Comparison of ENCODE assay signal across 1 cellular context in genomic region chr7:128055668-128056067, GRCh38.
TF ChIP-seq lines count a peak whose summit lies in the region.

No MANE protein-coding gene starts in this region.

TF ChIP-seq in GM23338, 12 proteins besides CTCF, POLR2A, EP300 and RAD21 (continued from another document):
- TF ChIP-seq ZNF462 (CRISPR knock-in tag; IDR thresholded peaks at IDR 0.05): no peak
